17 cellular contexts compared by ENCODE assay signal in the genomic region with DNA sequence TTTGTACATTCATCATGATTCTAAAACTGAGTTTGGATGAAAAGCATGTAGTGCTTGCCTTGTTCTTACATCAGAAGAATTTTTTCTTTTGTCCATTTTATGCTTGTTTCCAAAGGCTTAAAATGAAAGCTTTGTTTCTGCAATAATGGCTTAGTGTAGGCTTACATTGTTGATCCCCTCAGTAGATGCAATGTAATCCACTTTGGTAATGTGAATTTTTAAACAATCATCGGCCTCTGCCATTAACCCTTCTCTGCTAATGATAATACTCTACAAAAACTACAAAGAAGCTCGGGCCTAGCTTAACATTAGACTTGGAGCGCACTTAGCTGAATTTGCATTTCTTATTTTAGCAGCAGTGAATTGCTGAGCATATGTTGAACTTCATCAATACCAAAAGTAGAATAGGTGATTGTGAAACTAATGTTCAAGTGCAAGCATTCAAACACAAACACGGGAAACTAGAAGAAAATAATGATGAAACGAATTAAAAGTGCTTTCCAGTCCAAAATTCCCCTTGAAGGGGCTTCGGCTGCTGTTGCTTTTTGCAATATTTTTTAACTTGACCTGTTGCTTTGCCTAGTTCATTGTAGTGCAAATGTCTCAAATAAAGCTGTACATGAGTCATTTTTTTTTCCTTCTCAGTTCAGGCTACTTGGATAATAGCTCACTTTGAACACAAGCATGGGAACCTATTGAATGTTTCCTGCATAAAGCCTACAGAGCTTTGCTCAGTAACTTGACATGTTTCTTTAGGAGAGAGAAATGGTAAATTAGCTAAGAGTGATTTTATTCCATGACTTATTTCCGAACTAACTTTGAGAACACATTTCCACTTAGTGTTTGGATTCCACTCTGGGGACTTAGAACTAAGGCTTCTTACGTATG.
DNase-seq lines count a peak whose midpoint lies in the region; ATAC-seq and TF ChIP-seq lines count a peak whose summit lies in the region.
"Had no signal": no experiment of that assay in that cellular context is flagged by ENCODE, and none has a peak within 500 bp of the region (broad histone marks: within the 10 kb centered on the region; RNA-seq: fewer than 3 reads in every experiment).

No MANE protein-coding gene starts in this region.

- POLR2A ChIA-PET in RWPE1 (lab: Yijun Ruan, JAX; ENCODE audit: low non-redundant PET): no interaction called here

- no peaks in the 10 kb centered on the region for H3K27me3 Mint-ChIP-seq in activated T-helper 2 cell treated with anti-CD3 and anti-CD28 coated beads, Interferon-gamma antibody, Interleukin-2, Interleukin-4, amounts not matched to agents 10 μg/mL and 5 μg/mL and 100 μg/mL, durations not matched to agents 14 hours and 24 hours and 36 hours (ENCODE audit: low read depth)

- no peaks in the 10 kb centered on the region for H3K36me3 Mint-ChIP-seq in activated T-helper 2 cell treated with anti-CD3 and anti-CD28 coated beads, Interferon-gamma antibody, Interleukin-2, Interleukin-4, amounts not matched to agents 10 μg/mL and 5 μg/mL and 100 μg/mL, durations not matched to agents 14 hours and 24 hours and 36 hours (ENCODE audit: low read depth)

- no peak overlapping the region for H3K4me3 Mint-ChIP-seq in activated T-helper 2 cell treated with anti-CD3 and anti-CD28 coated beads, Interferon-gamma antibody, Interleukin-2, Interleukin-4, amounts not matched to agents 10 μg/mL and 5 μg/mL and 100 μg/mL, durations not matched to agents 14 hours and 24 hours and 36 hours (ENCODE audit: low read depth)
- H3K4me3 Mint-ChIP-seq: activated T-cell treated with anti-CD3 and anti-CD28 coated beads, Interleukin-2, amount 50 U/mL, for 72 hours; T-helper 1 cell treated with Interleukin-12 subunit alpha and Interleukin-12 subunit beta and Interleukin-4 antibody, amounts not matched to agents 30 μg/mL and 1 μg/mL, for 36 hours had no signal

- no peak overlapping the region for H3K27ac Mint-ChIP-seq in activated T-helper 2 cell treated with anti-CD3 and anti-CD28 coated beads, Interferon-gamma antibody, Interleukin-2, Interleukin-4, amounts not matched to agents 10 μg/mL and 5 μg/mL and 100 μg/mL, durations not matched to agents 14 hours and 24 hours and 36 hours
- H3K27ac Mint-ChIP-seq: activated T-cell treated with anti-CD3 and anti-CD28 coated beads, Interleukin-2, amount 50 U/mL, for 72 hours; T-helper 1 cell treated with Interleukin-12 subunit alpha and Interleukin-12 subunit beta and Interleukin-4 antibody, amounts not matched to agents 30 μg/mL and 1 μg/mL, for 36 hours had no signal

- no peaks in the 10 kb centered on the region for H3K9me3 Mint-ChIP-seq in activated T-helper 2 cell treated with anti-CD3 and anti-CD28 coated beads, Interferon-gamma antibody, Interleukin-2, Interleukin-4, amounts not matched to agents 10 μg/mL and 5 μg/mL and 100 μg/mL, durations not matched to agents 14 hours and 24 hours and 36 hours
- H3K9me3 Mint-ChIP-seq: T-helper 1 cell treated with Interleukin-12 subunit alpha and Interleukin-12 subunit beta and Interleukin-4 antibody, amounts not matched to agents 30 μg/mL and 1 μg/mL, for 36 hours had no signal

- H3K27ac ChIP-seq in RWPE1: no peak overlapping the region
- H3K27ac ChIP-seq: C4-2B had no signal

- CTCF ChIA-PET in RWPE1 (lab: Yijun Ruan, JAX): no interaction called here

- no peak for TF ChIP-seq CTCF in RWPE1 (conservative IDR thresholded peaks at IDR 0.05; ENCODE audit: low read depth)

- DNase-seq in NCI-H82 treated with DMSO at 0.1 percent for 48 hours (lab: John Stamatoyannopoulos, UW; ENCODE audit: unreplicated experiment) (peak; percentile 17), foreskin melanocyte (peak; percentile 48), putamen (ENCODE audit: low spot score) (peak; percentile 86), RWPE1 (ENCODE audit: low spot score) (no peak), GDM1 (lab: John Stamatoyannopoulos, UW) (no peak)
- no peak for DNase-seq in activated T-helper 2 cell treated with anti-CD3 and anti-CD28 coated beads, Interferon-gamma antibody, Interleukin-2, Interleukin-4, amounts not matched to agents 10 μg/mL and 5 μg/mL and 100 μg/mL, durations not matched to agents 14 hours and 24 hours and 36 hours (ENCODE audit: low spot score)
- DNase-seq: activated CD4-positive, alpha-beta T cell treated with anti-CD3 and anti-CD28 coated beads for 4 hours; activated T-cell treated with anti-CD3 and anti-CD28 coated beads, Interleukin-2, amount 50 U/mL, for 72 hours; amniotic stem cell; NCI-H1092 treated with DMSO at 0.1 percent for 48 hours; NCI-H510A; stimulated activated CD4-positive, alpha-beta T cell treated with anti-CD3 and anti-CD28 coated beads, Interleukin-2, amount 100 ng/mL, for 48 hours had no signal

- ATAC-seq in GM19025 (IDR thresholded peaks at IDR 0.05; ENCODE audit: low read depth, unreplicated experiment) (peak; percentile 54), HG02759 (IDR thresholded peaks at IDR 0.05; ENCODE audit: unreplicated experiment) (no peak)
- ATAC-seq: activated T-cell treated with anti-CD3 and anti-CD28 coated beads, Interleukin-2, amount 50 U/mL, for 72 hours; HCT116 had no signal

- no peaks in the 10 kb centered on the region for H3K4me1 Mint-ChIP-seq in activated T-helper 2 cell treated with anti-CD3 and anti-CD28 coated beads, Interferon-gamma antibody, Interleukin-2, Interleukin-4, amounts not matched to agents 10 μg/mL and 5 μg/mL and 100 μg/mL, durations not matched to agents 14 hours and 24 hours and 36 hours (ENCODE audit: low read depth)

- intact Hi-C loops in activated T-helper 2 cell treated with anti-CD3 and anti-CD28 coated beads, Interferon-gamma antibody, Interleukin-2, Interleukin-4, amounts not matched to agents 10 μg/mL and 5 μg/mL and 100 μg/mL, durations not matched to agents 14 hours and 24 hours and 36 hours (cut with micrococcal nuclease): no loop called here

Comparison
In these comparisons a context has a peak if more than half of its experiments do, and no peak if none do; other contexts are left out.
1. DNase-seq: peak in NCI-H82 treated with DMSO at 0.1 percent for 48 hours (single experiment), foreskin melanocyte (single experiment) and putamen (single experiment); none in activated T-helper 2 cell treated with anti-CD3 and anti-CD28 coated beads, Interferon-gamma antibody, Interleukin-2, Interleukin-4, amounts not matched to agents 10 μg/mL and 5 μg/mL and 100 μg/mL, durations not matched to agents 14 hours and 24 hours and 36 hours (single experiment), RWPE1 (single experiment) and GDM1 (single experiment).